In the genomic region with DNA sequence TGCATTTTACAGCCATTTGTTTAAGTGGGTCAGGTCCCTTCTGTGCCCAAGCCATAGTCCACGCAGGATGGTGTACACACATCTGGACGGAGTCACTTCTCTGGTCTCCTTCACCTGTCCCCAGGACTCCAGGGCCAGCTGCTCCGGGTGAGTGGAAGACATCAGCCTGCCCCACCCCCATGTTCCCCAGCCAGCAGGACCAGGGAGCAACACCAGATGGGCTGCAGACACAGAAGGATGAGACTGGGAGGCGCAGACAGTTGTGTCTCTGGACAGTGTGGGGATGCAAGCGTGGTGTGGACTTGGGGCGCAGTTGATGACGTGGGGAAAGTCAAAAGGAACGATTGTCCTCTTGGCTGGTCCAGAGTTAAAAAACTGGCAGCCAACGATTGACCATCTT, we compare ENCODE assay signal across 21 cellular contexts. TPM values are rescaled to one million over a fixed set of nuclear protein-coding genes. Genes with fewer than 3 reads are reported as not detected.
DNase-seq lines count a peak whose midpoint lies in the region; FAIRE-seq and TF ChIP-seq lines count a peak whose summit lies in the region.
"Had no signal": no experiment of that assay in that cellular context is flagged by ENCODE, and none has a peak within 500 bp of the region (broad histone marks: within the 10 kb centered on the region; RNA-seq: fewer than 3 reads in every experiment).

No MANE protein-coding gene starts in this region.

- TF ChIP-seq EP300 in sigmoid colon (IDR thresholded peaks at IDR 0.05) = no peak

- no peaks in the 10 kb centered on the region for H3K36me3 Mint-ChIP-seq in nephron progenitor cell (ENCODE audit: low read depth)
- H3K36me3 Mint-ChIP-seq: CD14-positive monocyte; CD8-positive, alpha-beta T cell; IgD-negative memory B cell had no signal

- no peaks in the 10 kb centered on the region for H3K27me3 ChIP-seq in WERI-Rb-1 (ENCODE audit: insufficient read depth, low read depth, severe bottlenecking)
- no peaks in the 10 kb centered on the region for H3K27me3 ChIP-seq in sigmoid colon
- H3K27me3 ChIP-seq: BLaER1 had no signal

- H3K27ac Mint-ChIP-seq in nephron progenitor cell = no peak overlapping the region
- H3K27ac Mint-ChIP-seq: CD8-positive, alpha-beta T cell; IgD-negative memory B cell had no signal

- H3K4me1 Mint-ChIP-seq in nephron progenitor cell = peaks cover 26% of the 10 kb centered on the region
- H3K4me1 Mint-ChIP-seq: CD14-positive monocyte, IgD-negative memory B cell had no signal

- no peak overlapping the region for H3K4me3 ChIP-seq in WERI-Rb-1 (ENCODE audit: low read depth, low read length)
- H3K4me3 ChIP-seq in kidney (ENCODE audit: low read length in 2 of 2) = no peak overlapping the region
- H3K4me3 ChIP-seq in sigmoid colon = no peak overlapping the region
- H3K4me3 ChIP-seq: A549, BLaER1, HAP-1 had no signal

- TF ChIP-seq CTCF in WERI-Rb-1 (IDR thresholded peaks at IDR 0.05; ENCODE audit: low read depth, low read length) (no peak), kidney (IDR thresholded peaks at IDR 0.05; ENCODE audit: borderline replicate concordance, extremely low read depth, insufficient read depth) (no peak), sigmoid colon (IDR thresholded peaks at IDR 0.05) (no peak), nephron progenitor cell (IDR thresholded peaks at IDR 0.05) (no peak)

- TF ChIP-seq POLR2A in sigmoid colon (IDR thresholded peaks at IDR 0.05) (no peak), erythroblast (IDR thresholded peaks at IDR 0.05; ENCODE audit: low read length) (no peak)

- H3K36me3 ChIP-seq in WERI-Rb-1 (no peaks in the 10 kb centered on the region), kidney (ENCODE audit: control insufficient read depth in 1 of 2, insufficient read depth in 2 of 2, low read length in 2 of 2) (no peaks in the 10 kb centered on the region), sigmoid colon (no peaks in the 10 kb centered on the region)
- H3K36me3 ChIP-seq: BLaER1, HAP-1 had no signal

- FAIRE-seq in kidney (lab: Jason Lieb, UNC) = no peak
- FAIRE-seq: A549, G401.6, GM12891, GM19239, HepG2 had no signal

- H3K27me3 Mint-ChIP-seq in nephron progenitor cell (ENCODE audit: low read depth, poor library complexity) = peaks cover 7% of the 10 kb centered on the region

- H3K4me1 ChIP-seq in kidney (ENCODE audit: control insufficient read depth in 1 of 2, insufficient read depth in 1 of 2, low read depth in 1 of 2, low read length in 2 of 2) (peaks cover 8 to 20% of the 10 kb centered on the region in 2 donors), sigmoid colon (no peaks in the 10 kb centered on the region)
- H3K4me1 ChIP-seq: A549, HAP-1 had no signal

- DNase-seq in DMS 273 (lab: John Stamatoyannopoulos, UW; ENCODE audit: unreplicated experiment) = peak; percentile 7
- no peak for DNase-seq in DMS 273 treated with DMSO at 0.1 percent for 48 hours (lab: John Stamatoyannopoulos, UW)
- DNase-seq in WERI-Rb-1 = peak; percentile 71
- DNase-seq in kidney = peak; percentile 64
- DNase-seq in sigmoid colon = no peak
- DNase-seq in erythroblast (lab: John Stamatoyannopoulos, UW) = no peak
- DNase-seq in nephron progenitor cell = no peak
- DNase-seq: Calu3; CD8-positive, alpha-beta T cell had no signal

- H3K27ac ChIP-seq in WERI-Rb-1 (peak overlapping the region; percentile 85), kidney (ENCODE audit: low read depth in 2 of 2, low read length in 2 of 2) (no peak overlapping the region), sigmoid colon (no peak overlapping the region)
- H3K27ac ChIP-seq: 22Rv1, A549, BLaER1 had no signal

- 85 to 91% methylated on average over 9 of the region's 9 CpGs for WGBS in sigmoid colon, 2 donors

- no peak overlapping the region for H3K9ac ChIP-seq in kidney (ENCODE audit: low read length in 2 of 2)
- H3K9ac ChIP-seq: BLaER1 had no signal

- H3K9me3 Mint-ChIP-seq in nephron progenitor cell = no peaks in the 10 kb centered on the region
- H3K9me3 Mint-ChIP-seq: CD8-positive, alpha-beta T cell; IgD-negative memory B cell had no signal

- H3K9me3 ChIP-seq in WERI-Rb-1 (ENCODE audit: severe bottlenecking) (no peaks in the 10 kb centered on the region), kidney (ENCODE audit: control insufficient read depth in 1 of 2, low read length in 2 of 2) (no peaks in the 10 kb centered on the region), sigmoid colon (no peaks in the 10 kb centered on the region)
- H3K9me3 ChIP-seq: A549, BLaER1, HAP-1 had no signal

- intact Hi-C loops in kidney (cut with DNase I) = loop anchor here (10.0 kb wide), 1 partner anchor 215 kb away; no protein-coding TSS in a partner anchor
- intact Hi-C loops in sigmoid colon (cut with DNase I) = no loop called here

- H3K4me3 Mint-ChIP-seq in nephron progenitor cell = no peak overlapping the region
- H3K4me3 Mint-ChIP-seq: CD14-positive monocyte; CD8-positive, alpha-beta T cell had no signal

RNA-seq across cellular contexts. Expression of gene WFDC1, which starts 24.6 kb away (rescaled TPM):
- total RNA-seq in kidney (11.1 TPM), sigmoid colon (100 to 1,000 TPM in 2 of 4 donors, 10 to 100 TPM in 2; 15.3 to 173 (median 103) TPM)
- polyA plus RNA-seq in kidney (ENCODE audit: insufficient read depth, low read depth, low replicate concordance) (34.8 TPM), sigmoid colon (1 to 10 TPM; 3.0 to 6.6 (median 3.7) TPM)
- total RNA-seq: Calu3; CD8-positive, alpha-beta T cell; H4; HepG2 had no signal
- polyA plus RNA-seq: A549, CD14-positive monocyte, HepG2, IgD-negative memory B cell had no signal

RNA-seq across cellular contexts. Expression of gene KCNG4, which starts 30.3 kb away (rescaled TPM):
- total RNA-seq in kidney (not detected), sigmoid colon (not detected)
- polyA plus RNA-seq in kidney (ENCODE audit: insufficient read depth, low read depth, low replicate concordance) (not detected), sigmoid colon (not detected)
- total RNA-seq: Calu3; CD8-positive, alpha-beta T cell; H4; HepG2 had no signal
- polyA plus RNA-seq: A549, AG04450, CD14-positive monocyte, HepG2, IgD-negative memory B cell had no signal

Comparison
In these comparisons a context has a peak if more than half of its experiments do, and no peak if none do; other contexts are left out.
1. DNase-seq: peak in DMS 273 (single experiment), WERI-Rb-1 (single experiment) and kidney (single experiment); none in DMS 273 treated with DMSO at 0.1 percent for 48 hours (single experiment), sigmoid colon (single experiment), erythroblast (0 of 2) and nephron progenitor cell (single experiment).